In the genomic region with DNA sequence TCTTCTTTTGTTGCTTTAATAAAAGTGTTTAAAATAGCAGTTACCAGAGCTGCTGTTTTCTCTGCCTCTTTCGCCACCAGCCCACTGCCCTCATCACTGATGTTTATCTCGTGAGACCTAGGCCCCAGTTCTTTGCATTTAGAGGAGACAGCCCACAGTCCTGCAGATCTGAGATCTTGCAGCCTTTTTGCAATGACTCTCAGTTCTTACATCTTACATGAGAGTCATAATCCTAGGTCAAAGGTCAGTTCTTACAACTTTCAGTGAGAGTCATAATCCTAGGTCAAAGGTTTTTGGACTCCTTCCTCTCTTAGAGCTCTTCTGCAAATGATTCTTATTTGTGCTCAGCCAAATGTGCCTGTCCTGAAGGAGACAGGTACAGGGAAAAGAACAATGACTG, we compare ENCODE assay signal across 17 cellular contexts.
A peak's percentile ranks its signal among the peaks of the same experiment; 100 is the strongest.
DNase-seq lines count a peak whose midpoint lies in the region; ATAC-seq, FAIRE-seq and TF ChIP-seq lines count a peak whose summit lies in the region.
"Had no signal": no experiment of that assay in that cellular context is flagged by ENCODE, and none has a peak within 500 bp of the region (broad histone marks: within the 10 kb centered on the region; RNA-seq: fewer than 3 reads in every experiment).

No MANE protein-coding gene starts in this region.

- no peak overlapping the region for H3K14ac ChIP-seq in mesenchymal stem cell (ENCODE audit: low read length in 2 of 2)

- H3K36me3 Mint-ChIP-seq in stimulated activated naive CD8-positive, alpha-beta T cell treated with anti-CD3 and anti-CD28 coated beads, Interleukin-15, Interleukin-2, amounts not matched to agents 100 ng/mL and 50 ng/mL, for 24 hours (ENCODE audit: low read depth) = no peaks in the 10 kb centered on the region
- H3K36me3 Mint-ChIP-seq in T-cell = no peaks in the 10 kb centered on the region

- H2BK15ac ChIP-seq in mesenchymal stem cell (ENCODE audit: low read depth, poor library complexity, severe bottlenecking) = no peak overlapping the region

- H3K4me3 Mint-ChIP-seq in stimulated activated naive CD8-positive, alpha-beta T cell treated with anti-CD3 and anti-CD28 coated beads, Interleukin-15, Interleukin-2, amounts not matched to agents 100 ng/mL and 50 ng/mL, for 24 hours = no peak overlapping the region
- H3K4me3 Mint-ChIP-seq in stimulated activated naive CD8-positive, alpha-beta T cell treated with anti-CD3 and anti-CD28 coated beads, Interleukin-15, amount 100 ng/mL, for 72 hours = no peak overlapping the region
- peak overlapping the region in 1 of 3 donors; percentile 13 for H3K4me3 Mint-ChIP-seq in T-cell
- H3K4me3 Mint-ChIP-seq: H9 had no signal

- POLR2A ChIA-PET in T-cell (lab: Charles Lee) = no interaction called here

- H2BK5ac ChIP-seq in mesenchymal stem cell (ENCODE audit: low read depth, low read length, poor library complexity, severe bottlenecking) = no peak overlapping the region

- H3K27ac Mint-ChIP-seq in stimulated activated naive CD8-positive, alpha-beta T cell treated with anti-CD3 and anti-CD28 coated beads, Interleukin-15, Interleukin-2, amounts not matched to agents 100 ng/mL and 50 ng/mL, for 24 hours = peak overlapping the region; percentile 10
- peak overlapping the region in 1 of 2 donors; percentile 14 for H3K27ac Mint-ChIP-seq in stimulated activated naive CD8-positive, alpha-beta T cell treated with anti-CD3 and anti-CD28 coated beads, Interleukin-15, amount 100 ng/mL, for 72 hours
- H3K27ac Mint-ChIP-seq in T-cell = peak overlapping the region; percentile 79 to 96
- H3K27ac Mint-ChIP-seq: H9 had no signal

- CTCF ChIA-PET in T-cell (lab: Charles Lee) = interaction anchor here in 1 of 2 donors (0.7 to 0.9 kb wide), 2 partner anchors 9 to 12 kb away, joined by 3 read pairs; no protein-coding TSS in a partner anchor

- DNase-seq in stimulated activated naive CD8-positive, alpha-beta T cell treated with anti-CD3 and anti-CD28 coated beads, Interleukin-15, amount 100 ng/mL, for 72 hours = no peak
- DNase-seq in T-cell = no peak
- DNase-seq in mesenchymal stem cell = no peak
- DNase-seq in upper lobe of right lung = no peak
- DNase-seq in H54 (ENCODE audit: insufficient read length, low spot score) = no peak
- DNase-seq in mucosa of gallbladder (ENCODE audit: low spot score) = no peak
- DNase-seq: BE2C, DMS153, H9, Karpas-422, MM.1S, NCI-H1417 treated with DMSO at 0.1 percent for 48 hours, NCI-H2029 treated with DMSO at 0.1 percent for 48 hours, NCI-H510A treated with DMSO at 0.1 percent for 48 hours had no signal

- no peak for TF ChIP-seq CTCF in upper lobe of right lung (IDR thresholded peaks at IDR 0.05)

- H3K27me3 Mint-ChIP-seq in stimulated activated naive CD8-positive, alpha-beta T cell treated with anti-CD3 and anti-CD28 coated beads, Interleukin-15, Interleukin-2, amounts not matched to agents 100 ng/mL and 50 ng/mL, for 24 hours = peaks cover 6% of the 10 kb centered on the region
- H3K27me3 Mint-ChIP-seq in stimulated activated naive CD8-positive, alpha-beta T cell treated with anti-CD3 and anti-CD28 coated beads, Interleukin-15, amount 100 ng/mL, for 72 hours = no peaks in the 10 kb centered on the region
- peaks cover 0 to 4% of the 10 kb centered on the region in 2 donors for H3K27me3 Mint-ChIP-seq in T-cell

- H3K36me3 ChIP-seq in mesenchymal stem cell (ENCODE audit: control insufficient read depth in 1 of 2, insufficient read depth in 2 of 2, low read depth in 1 of 2, low read length in 2 of 2) = no peaks in the 10 kb centered on the region
- H3K36me3 ChIP-seq in upper lobe of right lung = no peaks in the 10 kb centered on the region
- H3K36me3 ChIP-seq: BE2C had no signal

- no peaks in the 10 kb centered on the region for H3K79me1 ChIP-seq in mesenchymal stem cell (replicated peaks; ENCODE audit: low read length, poor library complexity, severe bottlenecking)

- no peak for TF ChIP-seq POLR2A in H54 (IDR thresholded peaks at IDR 0.05; ENCODE audit: low read depth, low read length)

- H3K9me3 Mint-ChIP-seq in stimulated activated naive CD8-positive, alpha-beta T cell treated with anti-CD3 and anti-CD28 coated beads, Interleukin-15, Interleukin-2, amounts not matched to agents 100 ng/mL and 50 ng/mL, for 24 hours = no peaks in the 10 kb centered on the region
- peaks cover 0 to 3% of the 10 kb centered on the region in 2 donors for H3K9me3 Mint-ChIP-seq in stimulated activated naive CD8-positive, alpha-beta T cell treated with anti-CD3 and anti-CD28 coated beads, Interleukin-15, amount 100 ng/mL, for 72 hours
- H3K9me3 Mint-ChIP-seq in T-cell = no peaks in the 10 kb centered on the region
- H3K9me3 Mint-ChIP-seq: H9 had no signal

- no peak overlapping the region for H3K4ac ChIP-seq in mesenchymal stem cell (ENCODE audit: low read depth in 1 of 2, low read length in 2 of 2)

- FAIRE-seq in H54 (lab: Jason Lieb, UNC) = no peak
- FAIRE-seq: HepG2 had no signal

- no peak overlapping the region for H3K4me2 ChIP-seq in mesenchymal stem cell (ENCODE audit: low read length, poor library complexity, severe bottlenecking)

- no peak overlapping the region for H3K9ac ChIP-seq in mesenchymal stem cell (ENCODE audit: low read length)

- H3K27ac ChIP-seq in mesenchymal stem cell (ENCODE audit: low read length, poor library complexity, severe bottlenecking) = no peak overlapping the region
- H3K27ac ChIP-seq in upper lobe of right lung = no peak overlapping the region

- H3K4me1 Mint-ChIP-seq in stimulated activated naive CD8-positive, alpha-beta T cell treated with anti-CD3 and anti-CD28 coated beads, Interleukin-15, Interleukin-2, amounts not matched to agents 100 ng/mL and 50 ng/mL, for 24 hours (ENCODE audit: low read depth) = peaks cover 47% of the 10 kb centered on the region
- H3K4me1 Mint-ChIP-seq in stimulated activated naive CD8-positive, alpha-beta T cell treated with anti-CD3 and anti-CD28 coated beads, Interleukin-15, amount 100 ng/mL, for 72 hours = peaks cover 39% of the 10 kb centered on the region
- H3K4me1 Mint-ChIP-seq in T-cell = peaks cover 50 to 56% (median 54%) of the 10 kb centered on the region in 3 donors

- no peak overlapping the region for H4K91ac ChIP-seq in mesenchymal stem cell (ENCODE audit: low read length)

- H3K18ac ChIP-seq in mesenchymal stem cell (ENCODE audit: low read depth in 1 of 2, low read length in 2 of 2) = no peak overlapping the region

- H3K4me1 ChIP-seq in mesenchymal stem cell (ENCODE audit: control insufficient read depth, insufficient read depth, low read depth, low read length) = peaks cover 17% of the 10 kb centered on the region
- H3K4me1 ChIP-seq in upper lobe of right lung = peaks cover 11% of the 10 kb centered on the region
- H3K4me1 ChIP-seq: BE2C had no signal

- intact Hi-C loops in upper lobe of right lung (cut with DNase I) = no loop called here

- H2BK12ac ChIP-seq in mesenchymal stem cell (ENCODE audit: low read length in 2 of 2) = no peak overlapping the region

- H3K27me3 ChIP-seq in mesenchymal stem cell (ENCODE audit: control insufficient read depth in 1 of 2, insufficient read depth in 1 of 2, low read length in 2 of 2) (no peaks in the 10 kb centered on the region), upper lobe of right lung (no peaks in the 10 kb centered on the region)
- H3K27me3 ChIP-seq: BE2C had no signal

- H3K4me3 ChIP-seq in mesenchymal stem cell (ENCODE audit: insufficient read depth in 1 of 2, low read depth in 1 of 2, low read length in 2 of 2) = no peak overlapping the region
- no peak overlapping the region for H3K4me3 ChIP-seq in upper lobe of right lung

- no peak overlapping the region for H2BK120ac ChIP-seq in mesenchymal stem cell (ENCODE audit: low read depth, low read length)

- no peak overlapping the region for H4K8ac ChIP-seq in mesenchymal stem cell (ENCODE audit: low read length)

- H2AFZ ChIP-seq in mesenchymal stem cell (ENCODE audit: low read depth, low read length) = no peak overlapping the region

- WGBS in mesenchymal stem cell = 72% methylated on average over 2 of the region's 2 CpGs

- H3K9me3 ChIP-seq in mesenchymal stem cell (ENCODE audit: control insufficient read depth, low read length) (no peaks in the 10 kb centered on the region), upper lobe of right lung (no peaks in the 10 kb centered on the region)
- H3K9me3 ChIP-seq: BE2C had no signal

- H2AK5ac ChIP-seq in mesenchymal stem cell (ENCODE audit: low read length, severe bottlenecking) = peak overlapping the region; percentile 34

- ATAC-seq in stimulated activated naive CD8-positive, alpha-beta T cell treated with anti-CD3 and anti-CD28 coated beads, Interleukin-15, amount 100 ng/mL, for 72 hours = no peak
- ATAC-seq in T-cell (replicated peaks in 1 of 4) = no peak
- peak; percentile 59 for ATAC-seq in upper lobe of right lung
- ATAC-seq in HG02938 (IDR thresholded peaks at IDR 0.05; ENCODE audit: unreplicated experiment) = no peak
- ATAC-seq: HepG2 had no signal

- H3K23ac ChIP-seq in mesenchymal stem cell (ENCODE audit: low read length in 2 of 2) = no peak overlapping the region
